In genomic region chr5:6286404-6286803, GRCh38 we compare ENCODE assay signal across 9 cellular contexts.
"Had no signal": no experiment of that assay in that cellular context is flagged by ENCODE, and none has a peak within 500 bp of the region (broad histone marks: within the 10 kb centered on the region; RNA-seq: fewer than 3 reads in every experiment).

No MANE protein-coding gene starts in this region.

- H3K27ac ChIP-seq: GM23248 had no signal

- DNase-seq: GM23248, GOT3, H7, H9, HCEC 1CT, HFFc6 had no signal

- H3K36me3 ChIP-seq: HAP-1 had no signal

- H3K4me1 ChIP-seq: HAP-1 had no signal

- H3K4me3 ChIP-seq: GM23248, GM23338, HAP-1 had no signal

- H3K9ac ChIP-seq: GM23248 had no signal

- H3K4me2 ChIP-seq: GM23338 had no signal

- H3K9me3 ChIP-seq: HAP-1 had no signal

- H2AFZ ChIP-seq: GM23248, GM23338 had no signal

- ATAC-seq: HCT116 had no signal
